Comparison of ENCODE assay signal across 12 cellular contexts in the genomic region with DNA sequence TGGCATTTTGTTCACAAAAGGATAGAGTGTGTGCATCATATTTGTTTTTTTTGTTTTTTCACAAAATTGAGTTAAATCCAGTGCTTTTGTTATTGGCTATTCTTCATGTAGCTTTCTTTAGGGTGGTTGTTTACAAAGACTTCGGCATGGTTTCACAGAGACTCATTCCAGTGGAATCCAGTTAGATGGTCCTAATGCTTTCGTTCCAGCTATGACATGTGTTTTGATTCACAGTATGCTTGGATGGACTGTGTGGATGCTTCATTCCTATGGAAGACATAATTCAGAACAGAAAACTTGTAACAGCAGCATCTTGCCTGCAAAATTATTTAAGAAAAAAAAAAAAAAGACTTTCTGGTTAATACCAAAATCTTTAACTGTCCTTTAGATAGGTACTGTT.
DNase-seq lines count a peak whose midpoint lies in the region; ATAC-seq and TF ChIP-seq lines count a peak whose summit lies in the region.
"Had no signal": no experiment of that assay in that cellular context is flagged by ENCODE, and none has a peak within 500 bp of the region (broad histone marks: within the 10 kb centered on the region; RNA-seq: fewer than 3 reads in every experiment).

No MANE protein-coding gene starts in this region.

- no peaks in the 10 kb centered on the region for H3K27me3 ChIP-seq in body of pancreas

- H3K36me3 ChIP-seq in body of pancreas (replicated peaks in 1 of 2; ENCODE audit: insufficient read depth in 1 of 2, low read depth in 2 of 2) = no peaks in the 10 kb centered on the region

- TF ChIP-seq CTCF in fibroblast of mammary gland (conservative IDR thresholded peaks at IDR 0.05; ENCODE audit: control insufficient read depth, insufficient read depth, low read depth, low read length) = no peak
- TF ChIP-seq CTCF in body of pancreas (IDR thresholded peaks at IDR 0.05) = no peak

- WGBS in body of pancreas, 2 donors = 69 to 96% methylated on average over 2 of the region's 2 CpGs

- H3K4me1 Mint-ChIP-seq in T-helper 2 cell treated with Interferon-gamma antibody and Interleukin-4, amounts not matched to agents 5 μg/mL and 100 μg/mL, for 36 hours (ENCODE audit: low read depth) = peaks cover 38% of the 10 kb centered on the region
- H3K4me1 Mint-ChIP-seq in T-cell = peaks cover 23 to 34% (median 30%) of the 10 kb centered on the region in 3 donors
- peaks cover 22 to 33% of the 10 kb centered on the region in 2 donors for H3K4me1 Mint-ChIP-seq in stimulated activated naive B cell treated with anti-CD40 and anti-IgM and Interleukin-4, amounts not matched to agents 10 μg/mL and 1 μg/mL and 100 μg/mL, for 72 hours

- no peaks in the 10 kb centered on the region for H3K9me3 Mint-ChIP-seq in T-helper 2 cell treated with Interferon-gamma antibody and Interleukin-4, amounts not matched to agents 5 μg/mL and 100 μg/mL, for 36 hours
- H3K9me3 Mint-ChIP-seq in T-cell = no peaks in the 10 kb centered on the region
- no peaks in the 10 kb centered on the region for H3K9me3 Mint-ChIP-seq in stimulated activated naive B cell treated with anti-CD40 and anti-IgM and Interleukin-4, amounts not matched to agents 10 μg/mL and 1 μg/mL and 100 μg/mL, for 72 hours

- no peak for DNase-seq in T-helper 2 cell treated with Interferon-gamma antibody and Interleukin-4, amounts not matched to agents 5 μg/mL and 100 μg/mL, for 36 hours (ENCODE audit: low spot score)
- no peak for DNase-seq in T-helper 2 cell
- no peak for DNase-seq in T-cell
- DNase-seq in fibroblast of mammary gland (ENCODE audit: low read depth) = peak; percentile 93
- DNase-seq in stimulated activated naive B cell treated with anti-CD40 and anti-IgM and Interleukin-4, amounts not matched to agents 10 μg/mL and 1 μg/mL and 100 μg/mL, for 72 hours = no peak
- no peak for DNase-seq in body of pancreas
- DNase-seq: 8988T, left colon, NCI-H1105 treated with DMSO at 0.1 percent for 48 hours had no signal

- H3K9me3 ChIP-seq in body of pancreas = no peaks in the 10 kb centered on the region

- H3K4me3 Mint-ChIP-seq in T-helper 2 cell treated with Interferon-gamma antibody and Interleukin-4, amounts not matched to agents 5 μg/mL and 100 μg/mL, for 36 hours = peak overlapping the region; percentile 71
- peak overlapping the region in 1 of 3 donors; percentile 62 for H3K4me3 Mint-ChIP-seq in T-cell
- H3K4me3 Mint-ChIP-seq in stimulated activated naive B cell treated with anti-CD40 and anti-IgM and Interleukin-4, amounts not matched to agents 10 μg/mL and 1 μg/mL and 100 μg/mL, for 72 hours = no peak overlapping the region

- H3K4me1 ChIP-seq in body of pancreas = peaks cover 58% of the 10 kb centered on the region

- intact Hi-C loops in body of pancreas (cut with DNase I) = no loop called here

- POLR2A ChIA-PET in T-cell (lab: Charles Lee) = interaction anchor here (0.6 to 2.9 kb wide), 10 partner anchors 22 to 312 kb away, joined by 3 to 23 read pairs (median 6); no protein-coding TSS in a partner anchor

- ATAC-seq in T-cell (replicated peaks in 1 of 4) (no peak), body of pancreas (no peak), GM21737 (IDR thresholded peaks at IDR 0.05; ENCODE audit: unreplicated experiment) (no peak), HG03025 (IDR thresholded peaks at IDR 0.05; ENCODE audit: low FRiP score, unreplicated experiment) (no peak)
- ATAC-seq in stimulated activated naive B cell treated with anti-CD40 and anti-IgM and Interleukin-4, amounts not matched to agents 10 μg/mL and 1 μg/mL and 100 μg/mL, for 72 hours (replicated peaks) = no peak
- ATAC-seq: left colon had no signal

- H3K4me3 ChIP-seq in fibroblast of mammary gland (ENCODE audit: control insufficient read depth, low read depth, low read length) = no peak overlapping the region
- no peak overlapping the region for H3K4me3 ChIP-seq in body of pancreas

- no peaks in the 10 kb centered on the region for H3K36me3 Mint-ChIP-seq in T-helper 2 cell treated with Interferon-gamma antibody and Interleukin-4, amounts not matched to agents 5 μg/mL and 100 μg/mL, for 36 hours (ENCODE audit: low read depth)
- H3K36me3 Mint-ChIP-seq in T-cell = no peaks in the 10 kb centered on the region
- no peaks in the 10 kb centered on the region for H3K36me3 Mint-ChIP-seq in stimulated activated naive B cell treated with anti-CD40 and anti-IgM and Interleukin-4, amounts not matched to agents 10 μg/mL and 1 μg/mL and 100 μg/mL, for 72 hours

- peak overlapping the region; percentile 71 for H3K27ac Mint-ChIP-seq in T-helper 2 cell treated with Interferon-gamma antibody and Interleukin-4, amounts not matched to agents 5 μg/mL and 100 μg/mL, for 36 hours
- peak overlapping the region; percentile 85 to 86 for H3K27ac Mint-ChIP-seq in T-cell
- peak overlapping the region; percentile 84 for H3K27ac Mint-ChIP-seq in stimulated activated naive B cell treated with anti-CD40 and anti-IgM and Interleukin-4, amounts not matched to agents 10 μg/mL and 1 μg/mL and 100 μg/mL, for 72 hours

- H3K27me3 Mint-ChIP-seq in T-helper 2 cell treated with Interferon-gamma antibody and Interleukin-4, amounts not matched to agents 5 μg/mL and 100 μg/mL, for 36 hours (ENCODE audit: low read depth) = peaks cover 22% of the 10 kb centered on the region
- no peaks in the 10 kb centered on the region for H3K27me3 Mint-ChIP-seq in T-cell
- H3K27me3 Mint-ChIP-seq in stimulated activated naive B cell treated with anti-CD40 and anti-IgM and Interleukin-4, amounts not matched to agents 10 μg/mL and 1 μg/mL and 100 μg/mL, for 72 hours = no peaks in the 10 kb centered on the region

- H3K27ac ChIP-seq in body of pancreas = no peak overlapping the region
- H3K27ac ChIP-seq: VCaP had no signal

- no peak for TF ChIP-seq POLR2A in body of pancreas (IDR thresholded peaks at IDR 0.05)

- CTCF ChIA-PET in T-cell (lab: Charles Lee) = interaction anchor here (0.7 to 1.0 kb wide), 3 partner anchors 14 to 31 kb away, joined by 3 to 4 read pairs (median 3); no protein-coding TSS in a partner anchor
